ENCODE assay signal across 12 cellular contexts in the genomic region with DNA sequence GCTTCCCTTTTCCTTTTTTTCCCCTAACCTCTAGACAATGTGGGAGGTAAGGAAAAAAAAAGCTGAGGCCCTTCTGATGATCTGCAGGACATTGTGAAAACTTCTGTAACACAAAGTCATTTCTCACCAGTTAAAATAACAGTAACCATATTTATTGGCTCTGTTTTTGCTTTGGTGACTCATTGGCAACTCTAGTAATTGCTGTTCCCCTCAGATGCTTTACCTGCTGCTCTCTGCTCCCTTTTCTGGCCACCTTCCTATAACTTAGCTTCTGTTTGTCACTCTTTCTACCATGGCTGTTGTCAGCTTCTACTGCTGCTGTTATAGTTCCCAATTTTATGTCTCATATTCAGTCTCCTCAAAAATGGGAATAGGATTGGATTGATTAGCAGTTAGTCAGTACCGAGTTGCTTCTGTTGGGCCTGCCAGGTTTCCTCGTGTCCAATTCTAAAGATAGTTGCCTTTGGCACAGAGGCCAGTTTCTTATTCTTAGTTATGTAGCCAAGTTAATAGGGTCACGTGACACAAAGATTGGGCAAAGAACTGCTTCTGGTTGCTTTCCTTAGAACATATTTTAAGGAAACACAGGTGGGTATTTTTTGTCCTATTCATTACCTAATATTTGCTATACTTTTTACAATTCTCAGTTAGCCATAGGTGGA. TPM values are rescaled to one million over a fixed set of nuclear protein-coding genes. Genes with fewer than 3 reads are reported as not detected.
A peak's percentile ranks its signal among the peaks of the same experiment; 100 is the strongest.
DNase-seq lines count a peak whose midpoint lies in the region; TF ChIP-seq lines count a peak whose summit lies in the region.
"Had no signal": no experiment of that assay in that cellular context is flagged by ENCODE, and none has a peak within 500 bp of the region (broad histone marks: within the 10 kb centered on the region; RNA-seq: fewer than 3 reads in every experiment).

No MANE protein-coding gene starts in this region.

- H3K4me1 ChIP-seq in osteoblast (ENCODE audit: insufficient read depth, low read length) (peaks cover 18% of the 10 kb centered on the region), ovary (ENCODE audit: insufficient read depth) (peaks cover 2% of the 10 kb centered on the region)

- TF ChIP-seq CTCF in osteoblast (IDR thresholded peaks at IDR 0.05; ENCODE audit: extremely low read depth, low read depth, low read length) (no peak), ovary (IDR thresholded peaks at IDR 0.05) (no peak)

- WGBS in ovary, 3 donors, result 14 to 27% (median 23%) methylated on average over 3 of the region's 3 CpGs

- H3K4me2 ChIP-seq in osteoblast (ENCODE audit: insufficient read depth, low read length), result peak overlapping the region; percentile 25

- H3K27me3 ChIP-seq in MG63 (no peaks in the 10 kb centered on the region), osteoblast (ENCODE audit: insufficient read depth, low read length) (no peaks in the 10 kb centered on the region), ovary (no peaks in the 10 kb centered on the region)

- H3K36me3 ChIP-seq in MG63, result no peaks in the 10 kb centered on the region; the same call in 1 of the 2 replicates
- H3K36me3 ChIP-seq in osteoblast (ENCODE audit: insufficient read depth, low read length), result no peaks in the 10 kb centered on the region
- H3K36me3 ChIP-seq in ovary, result no peaks in the 10 kb centered on the region

- DNase-seq in EL (peak; percentile 31), MG63 (peak; percentile 51), fibroblast of gingiva (ENCODE audit: low read depth) (peak; percentile 65), osteoblast (ENCODE audit: insufficient read length, low spot score, missing footprints) (no peak), Kasumi-1 (lab: John Stamatoyannopoulos, UW) (no peak), ovary (no peak), posterior vena cava (ENCODE audit: low spot score) (no peak), GM19240 (ENCODE audit: insufficient read length, low spot score) (no peak)
- DNase-seq: GDM1, NCI-H226, T-helper 9 cell had no signal

- peak overlapping the region; percentile 33 for H3K27ac ChIP-seq in osteoblast (ENCODE audit: low read depth, low read length)
- no peak overlapping the region for H3K27ac ChIP-seq in ovary
- H3K27ac ChIP-seq: C4-2B had no signal

- intact Hi-C loops in ovary (cut with DNase I) (no loop called here), posterior vena cava (cut with DNase I) (no loop called here)

- H2AFZ ChIP-seq in osteoblast (ENCODE audit: low read length), result no peak overlapping the region

- H3K9me3 ChIP-seq in MG63 (no peaks in the 10 kb centered on the region), osteoblast (ENCODE audit: low read depth, low read length) (no peaks in the 10 kb centered on the region), ovary (no peaks in the 10 kb centered on the region)

- H4K20me1 ChIP-seq in osteoblast (ENCODE audit: insufficient read depth, low read length), result peaks cover 34% of the 10 kb centered on the region

- TF ChIP-seq EP300 in ovary (IDR thresholded peaks at IDR 0.05), result no peak

- H3K4me3 ChIP-seq in MG63 (no peak overlapping the region), osteoblast (ENCODE audit: insufficient read depth, low read length) (no peak overlapping the region), ovary (no peak overlapping the region)

- peaks cover 37% of the 10 kb centered on the region for H3K79me2 ChIP-seq in osteoblast (ENCODE audit: insufficient read depth, low read length)

- TF ChIP-seq POLR2A in ovary (IDR thresholded peaks at IDR 0.05), result no peak

RNA-seq across cellular contexts. Expression of gene SCAMP1, which starts 16.8 kb away (rescaled TPM):
- 20.2 and 31.8 TPM in 2 replicates for total RNA-seq in MG63 (2014; rRNA removed; shearing (Covaris generic); ENCODE audit: low replicate concordance)
- total RNA-seq in osteoblast (70.2 and 71.9 TPM in 2 replicates), ovary (10 to 100 TPM; 26.9 to 38.8 (median 35.7) TPM), posterior vena cava (10 to 100 TPM; 32.4 to 46.1 TPM)
- 10 to 100 TPM; 13.6 to 27.1 TPM for polyA plus RNA-seq in ovary

Comparison
In these comparisons a context has a peak if more than half of its experiments do, and no peak if none do; other contexts are left out.
1. DNase-seq: peak in EL (single experiment), MG63 (single experiment) and fibroblast of gingiva (single experiment); none in osteoblast (single experiment), Kasumi-1 (0 of 2), ovary (0 of 5), posterior vena cava (single experiment) and GM19240 (single experiment).